Comparison of ENCODE assay signal across 10 cellular contexts in genomic region chr1:94865369-94865768, GRCh38. TPM values are rescaled to one million over a fixed set of nuclear protein-coding genes. Genes with fewer than 3 reads are reported as not detected.
A peak's percentile ranks its signal among the peaks of the same experiment; 100 is the strongest.
DNase-seq lines count a peak whose midpoint lies in the region; ATAC-seq, FAIRE-seq and TF ChIP-seq lines count a peak whose summit lies in the region.
"Had no signal": no experiment of that assay in that cellular context is flagged by ENCODE, and none has a peak within 500 bp of the region (broad histone marks: within the 10 kb centered on the region; RNA-seq: fewer than 3 reads in every experiment).

No MANE protein-coding gene starts in this region.

- H3K4me1 ChIP-seq in mammary epithelial cell (ENCODE audit: insufficient read depth, low read length) = peaks cover 37% of the 10 kb centered on the region
- peaks cover 43% of the 10 kb centered on the region for H3K4me1 ChIP-seq in iPS-15b (ENCODE audit: control insufficient read depth, insufficient read depth, low read length)

- intact Hi-C loops in mammary epithelial cell (cut with micrococcal nuclease) = no loop called here
- intact Hi-C loops in sciatic nerve (cut with DNase I) = loop anchor here (10.0 kb wide), 1 partner anchor 59 kb away; the partner anchor contains the start of gene CNN3

- no peaks in the 10 kb centered on the region for H4K20me1 ChIP-seq in mammary epithelial cell (ENCODE audit: insufficient read depth, low read length)

- dilution Hi-C loops in mammary epithelial cell (cut with HindIII; ENCODE audit: low sequenced_read_pairs) = loop anchor here (25.0 kb wide), 2 partner anchors 172 to 372 kb away; partner anchors contain the start of gene RWDD3

- H3K27ac ChIP-seq in mammary epithelial cell (ENCODE audit: insufficient read depth, low read depth, low read length) = no peak overlapping the region

- peak; percentile 59 for DNase-seq in H4 (ENCODE audit: low spot score)
- no peak for DNase-seq in mammary epithelial cell
- no peak for DNase-seq in sciatic nerve (ENCODE audit: low spot score)
- DNase-seq in COLO668 (lab: John Stamatoyannopoulos, UW; ENCODE audit: unreplicated experiment) = no peak
- no peak for DNase-seq in activated effector memory CD4-positive, alpha-beta T cell treated with Interleukin-2 at 50 U/mL for 16 hours
- no peak for DNase-seq in RCC 7860 (ENCODE audit: low spot score)
- DNase-seq: activated CD4-positive, alpha-beta T cell treated with anti-CD3 and anti-CD28 coated beads for 36 hours; effector CD4-positive, alpha-beta T cell had no signal

- CTCF ChIA-PET in mammary epithelial cell (lab: Charles Lee; ENCODE audit: low non-redundant PET) = interaction anchor here (0.7 kb wide), 1 partner anchor 11 kb away, joined by 10 read pairs; no protein-coding TSS in a partner anchor

- peak overlapping the region; percentile 26 for H2AFZ ChIP-seq in mammary epithelial cell (ENCODE audit: low read depth, low read length)

- 91% methylated on average over 4 of the region's 4 CpGs for WGBS in mammary epithelial cell (ENCODE audit: low coverage, missing lambda C conversion rate)

- H3K27me3 ChIP-seq in mammary epithelial cell (ENCODE audit: insufficient read depth, low read length) = no peaks in the 10 kb centered on the region
- no peaks in the 10 kb centered on the region for H3K27me3 ChIP-seq in iPS-15b (ENCODE audit: control insufficient read depth, insufficient read depth, low read length)

- BruUV-seq in mammary epithelial cell (replicated peaks; lab: Mats Ljungman, UMichigan) = no TSS peak

- no peak overlapping the region for H3K4me2 ChIP-seq in mammary epithelial cell (ENCODE audit: insufficient read depth, low read depth, low read length)

- H3K4me3 ChIP-seq in mammary epithelial cell (replicated peaks in 1 of 3; ENCODE audit: insufficient read depth in 1 of 3, low read depth in 2 of 3, low read length in 3 of 3) (no peak overlapping the region), iPS-15b (ENCODE audit: low read depth, low read length) (no peak overlapping the region)

- ATAC-seq in sciatic nerve = peak; percentile 52
- ATAC-seq in HG03342 (IDR thresholded peaks at IDR 0.05; ENCODE audit: unreplicated experiment) = no peak
- ATAC-seq: activated CD4-positive, alpha-beta T cell treated with anti-CD3 and anti-CD28 coated beads for 36 hours had no signal

- TF ChIP-seq CTCF in mammary epithelial cell (conservative IDR thresholded peaks at IDR 0.05 in 1 of 2, IDR thresholded peaks at IDR 0.05 in 1 of 2; ENCODE audit: extremely low read depth in 1 of 2, insufficient read depth in 1 of 2, low read depth in 1 of 2, low read length in 2 of 2) = no peak

- no peak for FAIRE-seq in RCC 7860 (lab: Jason Lieb, UNC)

- H3K9ac ChIP-seq in mammary epithelial cell (ENCODE audit: insufficient read depth, low read length) (no peak overlapping the region), iPS-15b (ENCODE audit: low read depth, low read length) (peak overlapping the region; percentile 17)

- in situ Hi-C loops in mammary epithelial cell (cut with MboI; ENCODE audit: low sequenced_read_pairs in 2 of 2) = loop anchor here (25.0 kb wide), 1 partner anchor 372 kb away; the partner anchor contains the start of gene RWDD3 (in 2 of the 2)

- no peaks in the 10 kb centered on the region for H3K79me2 ChIP-seq in mammary epithelial cell (ENCODE audit: insufficient read depth, low read length)

- H3K9me3 ChIP-seq in mammary epithelial cell (replicated peaks; ENCODE audit: insufficient read depth, low read length) (no peaks in the 10 kb centered on the region), iPS-15b (ENCODE audit: control insufficient read depth, insufficient read depth, low read length) (no peaks in the 10 kb centered on the region)

- H3K36me3 ChIP-seq in mammary epithelial cell (ENCODE audit: insufficient read depth, low read length) (no peaks in the 10 kb centered on the region), iPS-15b (ENCODE audit: control insufficient read depth, insufficient read depth, low read length) (no peaks in the 10 kb centered on the region)

RNA-seq across cellular contexts. Expression of gene SLC44A3, which starts 45.2 kb away (rescaled TPM):
- total RNA-seq in H4 (2014; rRNA removed; shearing (Covaris generic)) = 1.1 and 2.7 TPM in 2 replicates
- total RNA-seq in mammary epithelial cell (1 to 10 TPM; 5.8 to 6.4 TPM), sciatic nerve (13.8 TPM)
- polyA plus RNA-seq in mammary epithelial cell = 3.6 TPM
- 6.0 TPM for polyA minus RNA-seq in mammary epithelial cell
- total RNA-seq: activated CD4-positive, alpha-beta T cell treated with anti-CD3 and anti-CD28 coated beads for 36 hours had no signal
